In the genomic region with DNA sequence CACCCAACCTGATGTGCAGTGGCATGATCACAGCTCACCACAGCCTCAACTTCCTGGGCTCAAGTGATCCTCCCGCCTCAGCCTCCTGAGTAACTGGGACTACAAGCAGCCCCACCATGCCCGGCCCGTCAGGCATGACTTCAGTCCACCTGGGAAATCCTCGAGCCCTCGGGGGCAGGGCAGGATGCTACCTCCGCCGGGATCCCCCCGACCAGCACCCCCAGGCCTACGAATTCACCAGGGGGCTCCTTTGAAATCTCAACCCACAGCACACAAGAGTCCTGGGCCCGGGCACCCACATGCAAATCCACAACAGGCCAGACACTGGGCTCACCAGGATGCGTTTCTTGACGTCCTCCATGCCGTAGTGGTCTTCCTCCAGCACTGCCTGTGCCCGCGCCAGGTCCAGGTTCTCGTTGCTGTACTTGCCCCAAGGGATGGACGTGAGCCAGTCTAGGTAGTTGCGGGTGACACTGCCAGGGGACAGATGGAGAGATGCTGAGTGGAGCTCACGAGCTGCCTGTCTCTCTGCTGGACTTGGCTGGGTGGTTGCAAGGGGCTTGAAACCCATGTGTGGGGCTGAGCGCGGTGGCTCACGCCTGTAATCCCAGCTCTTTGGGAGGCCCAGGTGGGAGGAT, we compare ENCODE assay signal across 26 cellular contexts. TPM values are rescaled to one million over a fixed set of nuclear protein-coding genes. Genes with fewer than 3 reads are reported as not detected.
DNase-seq lines count a peak whose midpoint lies in the region; ATAC-seq, FAIRE-seq and TF ChIP-seq lines count a peak whose summit lies in the region.
"Had no signal": no experiment of that assay in that cellular context is flagged by ENCODE, and none has a peak within 500 bp of the region (broad histone marks: within the 10 kb centered on the region; RNA-seq: fewer than 3 reads in every experiment).

No MANE protein-coding gene starts in this region.

- DNase-seq in Daoy (ENCODE audit: low read depth) (peak; percentile 16), GM12892 (ENCODE audit: insufficient read length) (no peak), astrocyte (ENCODE audit: low read depth) (no peak), neuronal stem cell (ENCODE audit: low spot score) (no peak), GM12891 (ENCODE audit: insufficient read length, low spot score) (no peak), T-cell (no peak), Karpas-422 (no peak)
- DNase-seq: CD4-positive, CD25-positive, alpha-beta regulatory T cell; DMS79; NCI-H1048; NCI-H1417 treated with DMSO at 0.1 percent for 48 hours; NCI-H187; NCI-H2107; NCI-H446 treated with DMSO at 0.1 percent for 48 hours; NCI-H526 treated with DMSO at 0.1 percent for 48 hours; OCI-M1; Right ventricle myocardium superior had no signal

- H3K9me3 ChIP-seq in astrocyte (ENCODE audit: insufficient read depth, low read depth, low read length) (no peaks in the 10 kb centered on the region), neuronal stem cell (replicated peaks in 1 of 2; ENCODE audit: control insufficient read depth in 2 of 2, insufficient read depth in 1 of 2, low read depth in 1 of 2, low read length in 2 of 2) (peaks cover 0 to 13% of the 10 kb centered on the region in 2 donors), Karpas-422 (ENCODE audit: low read length) (no peaks in the 10 kb centered on the region)
- H3K9me3 ChIP-seq: A549 had no signal

- H3K4me1 Mint-ChIP-seq in astrocyte (ENCODE audit: low read depth, unreplicated experiment), result peaks cover 3% of the 10 kb centered on the region
- peaks cover 0 to 2% (median 0%) of the 10 kb centered on the region in 3 donors for H3K4me1 Mint-ChIP-seq in T-cell

- H2BK12ac ChIP-seq in neuronal stem cell (ENCODE audit: low read length), result no peak overlapping the region

- no peak overlapping the region for H3K18ac ChIP-seq in neuronal stem cell (ENCODE audit: low read length)

- H3K79me1 ChIP-seq in neuronal stem cell (ENCODE audit: low read depth, low read length), result peaks cover 15% of the 10 kb centered on the region

- ATAC-seq in HG02759 (IDR thresholded peaks at IDR 0.05; ENCODE audit: unreplicated experiment) (no peak), T-cell (replicated peaks in 1 of 4) (no peak)
- ATAC-seq: A549 had no signal

- no CpG with 5 or more reads among the region's 22 CpGs for WGBS in neuronal stem cell (ENCODE audit: extremely low coverage in 2 of 2, insufficient read length in 2 of 2, insufficient replicate concordance in 1 of 2), 2 donors

- H3K27ac Mint-ChIP-seq in astrocyte (ENCODE audit: unreplicated experiment) (peak overlapping the region; percentile 12), T-cell (no peak overlapping the region)
- H3K27ac Mint-ChIP-seq: CD4-positive, CD25-positive, alpha-beta regulatory T cell had no signal

- no peak for TF ChIP-seq CTCF in astrocyte (IDR thresholded peaks at IDR 0.05; ENCODE audit: insufficient read depth, low read depth, low read length)

- H3K36me3 ChIP-seq in astrocyte (ENCODE audit: insufficient read depth, low read length) (peaks cover 18% of the 10 kb centered on the region), neuronal stem cell (replicated peaks in 1 of 2; ENCODE audit: control insufficient read depth in 2 of 2, insufficient read depth in 2 of 2, low read length in 2 of 2) (peaks cover 49 to 81% of the 10 kb centered on the region in 2 donors), Karpas-422 (ENCODE audit: insufficient read depth, low read length) (peaks cover 10% of the 10 kb centered on the region)

- H3K9me3 Mint-ChIP-seq in astrocyte (ENCODE audit: unreplicated experiment) (no peaks in the 10 kb centered on the region), T-cell (no peaks in the 10 kb centered on the region)
- H3K9me3 Mint-ChIP-seq: CD4-positive, CD25-positive, alpha-beta regulatory T cell had no signal

- H3K4me3 ChIP-seq in astrocyte (ENCODE audit: insufficient read depth, low read depth, low read length), result no peak overlapping the region
- H3K4me3 ChIP-seq in neuronal stem cell (ENCODE audit: low read length in 2 of 2), result no peak overlapping the region
- no peak overlapping the region for H3K4me3 ChIP-seq in Karpas-422 (ENCODE audit: low read length)
- H3K4me3 ChIP-seq: A549 had no signal

- no peak overlapping the region for H3K4ac ChIP-seq in neuronal stem cell (ENCODE audit: low read length)

- H3K4me3 Mint-ChIP-seq in astrocyte (ENCODE audit: unreplicated experiment), result no peak overlapping the region
- no peak overlapping the region for H3K4me3 Mint-ChIP-seq in T-cell

- H2BK120ac ChIP-seq in neuronal stem cell (ENCODE audit: low read depth, low read length), result no peak overlapping the region

- H2AK5ac ChIP-seq in neuronal stem cell (ENCODE audit: low read depth, low read length), result no peak overlapping the region

- CTCF ChIA-PET in T-cell (lab: Charles Lee), result no interaction called here

- H3K4me2 ChIP-seq in astrocyte (ENCODE audit: low read length) (no peak overlapping the region), neuronal stem cell (ENCODE audit: insufficient read depth, low read length, poor library complexity, severe bottlenecking) (no peak overlapping the region), Karpas-422 (ENCODE audit: low read depth, low read length, poor library complexity, severe bottlenecking) (no peak overlapping the region)
- H3K4me2 ChIP-seq: A549 had no signal

- H3K4me1 ChIP-seq in astrocyte (ENCODE audit: insufficient read depth, low read length) (no peaks in the 10 kb centered on the region), neuronal stem cell (ENCODE audit: control insufficient read depth in 2 of 2, insufficient read depth in 1 of 2, low read depth in 1 of 2, low read length in 2 of 2) (no peaks in the 10 kb centered on the region), Karpas-422 (ENCODE audit: low read length) (no peaks in the 10 kb centered on the region)

- peak overlapping the region; percentile 56 for H3K14ac ChIP-seq in neuronal stem cell (ENCODE audit: low read length)

- H4K20me1 ChIP-seq in astrocyte (ENCODE audit: insufficient read depth, low read length) (peaks cover 49% of the 10 kb centered on the region), Karpas-422 (ENCODE audit: insufficient read depth, low read depth, low read length) (peaks cover 17% of the 10 kb centered on the region; the same call in 1 of the 2 replicates)

- no peak overlapping the region for H2BK15ac ChIP-seq in neuronal stem cell (ENCODE audit: low read length)

- no peak overlapping the region for H2AFZ ChIP-seq in astrocyte (ENCODE audit: low read depth, low read length)
- no peak overlapping the region for H2AFZ ChIP-seq in neuronal stem cell (ENCODE audit: low read length)
- H2AFZ ChIP-seq in Karpas-422 (ENCODE audit: low read length), result no peak overlapping the region

- H4K91ac ChIP-seq in neuronal stem cell (ENCODE audit: low read depth, low read length, poor library complexity), result no peak overlapping the region

- H3K27me3 Mint-ChIP-seq in astrocyte (ENCODE audit: low read depth, unreplicated experiment) (no peaks in the 10 kb centered on the region), T-cell (no peaks in the 10 kb centered on the region)
- H3K27me3 Mint-ChIP-seq: CD4-positive, CD25-positive, alpha-beta regulatory T cell had no signal

- POLR2A ChIA-PET in T-cell (lab: Charles Lee), result no interaction called here

- H4K8ac ChIP-seq in neuronal stem cell (ENCODE audit: low read depth, low read length), result peak overlapping the region; percentile 17

- H3K9ac ChIP-seq in astrocyte (ENCODE audit: low read length), result no peak overlapping the region
- H3K9ac ChIP-seq in neuronal stem cell (ENCODE audit: low read depth, low read length, poor library complexity), result no peak overlapping the region
- H3K9ac ChIP-seq in Karpas-422 (ENCODE audit: low read length), result no peak overlapping the region

- H3K36me3 Mint-ChIP-seq in astrocyte (ENCODE audit: low read depth, unreplicated experiment) (peaks cover 15% of the 10 kb centered on the region), T-cell (peaks cover 22% of the 10 kb centered on the region)

- H2BK5ac ChIP-seq in neuronal stem cell (ENCODE audit: low read length), result no peak overlapping the region

- H3K23ac ChIP-seq in neuronal stem cell (ENCODE audit: low read depth, low read length, poor library complexity), result peak overlapping the region; percentile 85

- no peak for FAIRE-seq in GM12892 (lab: Jason Lieb, UNC)
- FAIRE-seq in astrocyte (lab: Jason Lieb, UNC), result no peak
- no peak for FAIRE-seq in GM12891 (lab: Jason Lieb, UNC)
- FAIRE-seq: A549, H54, RCC 7860 had no signal

- no peaks in the 10 kb centered on the region for H3K9me2 ChIP-seq in Karpas-422 (replicated peaks; ENCODE audit: insufficient read depth, low read length)

- peaks cover 20% of the 10 kb centered on the region for H3K79me2 ChIP-seq in astrocyte (ENCODE audit: insufficient read depth, low read length)
- no peaks in the 10 kb centered on the region for H3K79me2 ChIP-seq in Karpas-422 (ENCODE audit: low read length)

- TF ChIP-seq POLR2A in GM12892 (IDR thresholded peaks at IDR 0.05; ENCODE audit: low read depth, low read length) (peak; percentile 42; the same call in 1 of the 2 replicates), GM12891 (IDR thresholded peaks at IDR 0.05; ENCODE audit: low read depth, low read length) (no peak; the same call in 1 of the 2 replicates)

- H3K27ac ChIP-seq in astrocyte (ENCODE audit: low read depth, low read length), result no peak overlapping the region
- H3K27ac ChIP-seq in neuronal stem cell (replicated peaks; ENCODE audit: low read length), result no peak overlapping the region
- H3K27ac ChIP-seq in Karpas-422 (ENCODE audit: low read length), result no peak overlapping the region
- H3K27ac ChIP-seq: A549, HL-60 had no signal

- H3K27me3 ChIP-seq in astrocyte (ENCODE audit: insufficient read depth, low read length) (no peaks in the 10 kb centered on the region), neuronal stem cell (ENCODE audit: control insufficient read depth in 3 of 3, insufficient read depth in 3 of 3, low read depth in 1 of 3, low read length in 3 of 3) (no peaks in the 10 kb centered on the region), Karpas-422 (ENCODE audit: low read length) (no peaks in the 10 kb centered on the region)

RNA-seq across cellular contexts. Expression of a gene that starts 10.5 kb away (rescaled TPM):
- 845 and 864 TPM in 2 replicates for total RNA-seq in Daoy (2014; rRNA removed; shearing (Covaris generic))
- polyA plus RNA-seq in GM12892 (2012; ENCODE audit: missing spikeins), result 2,487 TPM
- total RNA-seq in astrocyte (894 and 943 TPM in 2 replicates), T-cell (1,000 to 10,000 TPM; 1,208 to 1,613 (median 1,528) TPM)
- polyA plus RNA-seq in neuronal stem cell (2013, experiment 1 of 2), result 2,051 TPM
- polyA plus RNA-seq in neuronal stem cell (2013, experiment 2 of 2), result 2,023 TPM
- 3,116 TPM for polyA plus RNA-seq in GM12891 (2012; ENCODE audit: low read depth, missing spikeins)
- 3,189 and 3,229 TPM in 2 replicates for total RNA-seq in Karpas-422 (2014; rRNA removed; shearing (Covaris generic); ENCODE audit: low replicate concordance)

RNA-seq across cellular contexts. Expression of a gene that starts 19.4 kb away (rescaled TPM):
- total RNA-seq in Daoy (2014; rRNA removed; shearing (Covaris generic)), result 65.1 and 81.0 TPM in 2 replicates
- 45.9 TPM for polyA plus RNA-seq in GM12892 (2012; ENCODE audit: missing spikeins)
- total RNA-seq in astrocyte (77.8 and 85.2 TPM in 2 replicates), T-cell (10 to 100 TPM; 70.0 to 83.9 (median 81.8) TPM)
- polyA plus RNA-seq in neuronal stem cell (2013, experiment 1 of 2), result 27.6 TPM
- 26.7 TPM for polyA plus RNA-seq in neuronal stem cell (2013, experiment 2 of 2)
- polyA plus RNA-seq in GM12891 (2012; ENCODE audit: low read depth, missing spikeins), result 53.0 TPM
- total RNA-seq in Karpas-422 (2014; rRNA removed; shearing (Covaris generic); ENCODE audit: low replicate concordance), result 65.7 and 165 TPM in 2 replicates

RNA-seq across cellular contexts. Expression of a gene that starts 19.7 kb away (rescaled TPM):
- total RNA-seq in Daoy (2014; rRNA removed; shearing (Covaris generic)), result 2.2 and 6.3 TPM in 2 replicates
- 2.0 TPM for polyA plus RNA-seq in GM12892 (2012; ENCODE audit: missing spikeins)
- total RNA-seq in astrocyte (8.4 and 9.8 TPM in 2 replicates), T-cell (1 to 10 TPM; 3.2 to 6.1 (median 4.4) TPM)
- polyA plus RNA-seq in neuronal stem cell (2013, experiment 1 of 2), result 35.3 TPM
- 35.0 TPM for polyA plus RNA-seq in neuronal stem cell (2013, experiment 2 of 2)
- polyA plus RNA-seq in GM12891 (2012; ENCODE audit: low read depth, missing spikeins), result 2.5 TPM
- 6.9 and 9.0 TPM in 2 replicates for total RNA-seq in Karpas-422 (2014; rRNA removed; shearing (Covaris generic); ENCODE audit: low replicate concordance)

RNA-seq across cellular contexts. Expression of a gene that starts 19.9 kb away (rescaled TPM):
- total RNA-seq in Daoy (2014; rRNA removed; shearing (Covaris generic)), result not detected in 2 replicates
- not detected for polyA plus RNA-seq in GM12892 (2012; ENCODE audit: missing spikeins)
- not detected in 2 replicates for total RNA-seq in astrocyte
- 0.03 TPM for polyA plus RNA-seq in neuronal stem cell (2013, experiment 1 of 2)
- polyA plus RNA-seq in neuronal stem cell (2013, experiment 2 of 2), result not detected
- 0.03 TPM for polyA plus RNA-seq in GM12891 (2012; ENCODE audit: low read depth, missing spikeins)
- total RNA-seq in T-cell, result not detected
- total RNA-seq in Karpas-422 (2014; rRNA removed; shearing (Covaris generic); ENCODE audit: low replicate concordance), result not detected in 2 replicates
- total RNA-seq: CD4-positive, CD25-positive, alpha-beta regulatory T cell; HT-29; M059J; Right ventricle myocardium superior; SK-MEL-5 had no signal
- polyA plus RNA-seq: BJ had no signal

RNA-seq across cellular contexts. Expression of a gene that starts 20.3 kb away (rescaled TPM):
- 70.3 and 76.2 TPM in 2 replicates for total RNA-seq in Daoy (2014; rRNA removed; shearing (Covaris generic))
- polyA plus RNA-seq in GM12892 (2012; ENCODE audit: missing spikeins), result 37.6 TPM
- total RNA-seq in astrocyte (48.0 and 49.3 TPM in 2 replicates), T-cell (10 to 100 TPM; 29.3 to 64.5 (median 57.0) TPM)
- polyA plus RNA-seq in neuronal stem cell (2013, experiment 1 of 2), result 15.2 TPM
- polyA plus RNA-seq in neuronal stem cell (2013, experiment 2 of 2), result 18.0 TPM
- polyA plus RNA-seq in GM12891 (2012; ENCODE audit: low read depth, missing spikeins), result 61.8 TPM
- total RNA-seq in Karpas-422 (2014; rRNA removed; shearing (Covaris generic); ENCODE audit: low replicate concordance), result 63.4 and 118 TPM in 2 replicates
